Comparison of ENCODE assay signal across 29 cellular contexts in genomic region chrX:639151-639550, GRCh38. TPM values are rescaled to one million over a fixed set of nuclear protein-coding genes. Genes with fewer than 3 reads are reported as not detected.
"Had no signal": no experiment of that assay in that cellular context is flagged by ENCODE, and none has a peak within 500 bp of the region (broad histone marks: within the 10 kb centered on the region; RNA-seq: fewer than 3 reads in every experiment).

No MANE protein-coding gene starts in this region.

- H3K27ac ChIP-seq: gastrocnemius medialis, parathyroid adenoma, right atrium auricular region, thyroid gland, upper lobe of left lung, uterus had no signal

- H2AFZ ChIP-seq: parathyroid adenoma had no signal

- H3K9ac ChIP-seq: parathyroid adenoma had no signal

- H3K4me3 ChIP-seq: gastrocnemius medialis, lung, right atrium auricular region, smooth muscle cell, thyroid gland, upper lobe of left lung, uterus had no signal

- H3K4me1 ChIP-seq: gastrocnemius medialis, parathyroid adenoma, thyroid gland, uterus had no signal

- H3K4me2 ChIP-seq: smooth muscle cell had no signal

- H3K9me3 ChIP-seq: gastrocnemius medialis, right atrium auricular region, thyroid gland, upper lobe of left lung, uterus had no signal

- H3K27me3 ChIP-seq: thyroid gland had no signal

- H3K9me3 Mint-ChIP-seq: memory B cell; natural killer cell treated with Interleukin-12 subunit alpha and Interleukin-12 subunit beta and Interleukin-15 and Interleukin-18, amount 100 ng/mL, for 72 hours; stimulated activated naive CD8-positive, alpha-beta T cell treated with anti-CD3 and anti-CD28 coated beads, Interleukin-15, amount 100 ng/mL, for 72 hours had no signal

- ATAC-seq: gastrocnemius medialis; left lobe of liver; natural killer cell treated with Interleukin-12 subunit alpha and Interleukin-12 subunit beta and Interleukin-15 and Interleukin-18, amount 100 ng/mL, for 72 hours; sciatic nerve; stimulated activated naive CD8-positive, alpha-beta T cell treated with anti-CD3 and anti-CD28 coated beads, Interleukin-15, amount 100 ng/mL, for 72 hours had no signal

- H3K27ac Mint-ChIP-seq: memory B cell; natural killer cell treated with Interleukin-12 subunit alpha and Interleukin-12 subunit beta and Interleukin-15 and Interleukin-18, amount 100 ng/mL, for 72 hours; progenitor cell of endocrine pancreas; stimulated activated naive CD8-positive, alpha-beta T cell treated with anti-CD3 and anti-CD28 coated beads, Interleukin-15, amount 100 ng/mL, for 72 hours had no signal

- DNase-seq: cerebellar nuclear complex; cortex of kidney; gastrocnemius medialis; kidney; naive B cell; nucleus accumbens; stimulated activated CD4-positive, alpha-beta T cell treated with anti-CD3 and anti-CD28 coated beads, Interleukin-12 subunit alpha, Interleukin-12 subunit beta, amount 100 ng/mL, for 4 hours; stimulated activated CD4-positive, alpha-beta T cell treated with anti-CD3 and anti-CD28 coated beads, Interleukin-1b, Interleukin-23, amount 100 ng/mL, for 48 hours; stimulated activated CD4-positive, alpha-beta T cell treated with anti-CD3 and anti-CD28 coated beads, Interleukin-4, amount 100 ng/mL, for 1 hour; stimulated activated CD8-positive, alpha-beta memory T cell treated with anti-CD3 and anti-CD28 coated beads, Interleukin-4, amount 100 ng/mL, for 48 hours; stimulated activated naive CD4-positive, alpha-beta T cell; stimulated activated naive CD8-positive, alpha-beta T cell treated with anti-CD3 and anti-CD28 coated beads, Interleukin-15, amount 100 ng/mL, for 72 hours; thyroid gland; upper lobe of left lung; uterus had no signal

- H3K36me3 Mint-ChIP-seq: memory B cell; natural killer cell treated with Interleukin-12 subunit alpha and Interleukin-12 subunit beta and Interleukin-15 and Interleukin-18, amount 100 ng/mL, for 72 hours had no signal

- H3K36me3 ChIP-seq: gastrocnemius medialis, right atrium auricular region, thyroid gland, upper lobe of left lung, uterus had no signal

- H3K79me2 ChIP-seq: parathyroid adenoma had no signal

- H3K4me3 Mint-ChIP-seq: memory B cell; naive B cell; natural killer cell treated with Interleukin-12 subunit alpha and Interleukin-12 subunit beta and Interleukin-15 and Interleukin-18, amount 100 ng/mL, for 72 hours; stimulated activated naive CD8-positive, alpha-beta T cell treated with anti-CD3 and anti-CD28 coated beads, Interleukin-15, amount 100 ng/mL, for 72 hours had no signal

RNA-seq across cellular contexts. Expression of gene SHOX, which starts 8.6 kb away (rescaled TPM):
- total RNA-seq: dermis microvascular lymphatic vessel endothelial cell; glomerular endothelial cell; kidney; left lobe of liver; liver; lung; mononuclear cell; natural killer cell treated with Interleukin-12 subunit alpha and Interleukin-12 subunit beta and Interleukin-15 and Interleukin-18, amount 100 ng/mL, for 72 hours; progenitor cell of endocrine pancreas; right atrium auricular region; smooth muscle cell; thyroid gland; upper lobe of left lung; uterus had no signal
- polyA plus RNA-seq: esophagus, liver, lung, smooth muscle cell had no signal
